In genomic region chr9:100848731-100849130, GRCh38 we compare ENCODE assay signal across 27 cellular contexts.
"Had no signal": no experiment of that assay in that cellular context is flagged by ENCODE, and none has a peak within 500 bp of the region (broad histone marks: within the 10 kb centered on the region; RNA-seq: fewer than 3 reads in every experiment).

No MANE protein-coding gene starts in this region.

- H3K27me3 Mint-ChIP-seq: activated T-helper 17 cell treated with anti-CD3 and anti-CD28 coated beads, Interleukin-2, amount 50 U/mL, for 72 hours; central memory CD8-positive, alpha-beta T cell; effector memory CD8-positive, alpha-beta T cell; type B pancreatic cell had no signal

- H3K4me3 Mint-ChIP-seq: activated naive CD8-positive, alpha-beta T cell; activated T-helper 17 cell treated with anti-CD3 and anti-CD28 coated beads, Interleukin-2, amount 50 U/mL, for 72 hours; central memory CD8-positive, alpha-beta T cell; effector memory CD8-positive, alpha-beta T cell; nephron; type B pancreatic cell had no signal

- H3K27ac ChIP-seq: adrenal gland, ascending aorta, dorsolateral prefrontal cortex, esophagus squamous epithelium, gastrocnemius medialis, parathyroid adenoma, thoracic aorta had no signal

- H3K36me3 Mint-ChIP-seq: activated naive CD8-positive, alpha-beta T cell; type B pancreatic cell had no signal

- H3K79me2 ChIP-seq: parathyroid adenoma had no signal

- H2AFZ ChIP-seq: parathyroid adenoma had no signal

- FAIRE-seq: colon, small intestine had no signal

- H3K4me3 ChIP-seq: adrenal gland, ascending aorta, dorsolateral prefrontal cortex, esophagus squamous epithelium, gastrocnemius medialis, thoracic aorta had no signal

- H3K4me1 ChIP-seq: adrenal gland, ascending aorta, esophagus squamous epithelium, gastrocnemius medialis, parathyroid adenoma had no signal

- H3K36me3 ChIP-seq: adrenal gland, ascending aorta, esophagus squamous epithelium, gastrocnemius medialis, thoracic aorta had no signal

- H3K27ac Mint-ChIP-seq: activated naive CD8-positive, alpha-beta T cell; activated T-helper 17 cell treated with anti-CD3 and anti-CD28 coated beads, Interleukin-2, amount 50 U/mL, for 72 hours; effector memory CD8-positive, alpha-beta T cell; nephron; type B pancreatic cell had no signal

- H3K9ac ChIP-seq: parathyroid adenoma had no signal

- ATAC-seq: activated T-helper 17 cell treated with anti-CD3 and anti-CD28 coated beads, Interleukin-2, amount 50 U/mL, for 72 hours; effector memory CD8-positive, alpha-beta T cell; gastrocnemius medialis; left colon; sciatic nerve had no signal

- H3K9me3 ChIP-seq: adrenal gland, ascending aorta, esophagus squamous epithelium, gastrocnemius medialis, thoracic aorta had no signal

- H3K9me3 Mint-ChIP-seq: nephron, type B pancreatic cell had no signal

- DNase-seq: activated CD4-positive, alpha-beta T cell treated with anti-CD3 and anti-CD28 coated beads for 1 hour; activated naive CD4-positive, alpha-beta T cell; activated T-cell treated with anti-CD3 and anti-CD28 coated beads, Interleukin-2, amount 50 U/mL, for 1 hour; adrenal gland; dorsolateral prefrontal cortex; effector memory CD8-positive, alpha-beta T cell; esophagus squamous epithelium; gastrocnemius medialis; islet precursor cell; left colon; mesenchymal stem cell; nucleus accumbens; small intestine; stimulated activated CD4-positive, alpha-beta T cell treated with anti-CD3 and anti-CD28 coated beads, Interleukin-15, amount 100 ng/mL, for 24 hours; stimulated activated CD4-positive, alpha-beta T cell treated with anti-CD3 and anti-CD28 coated beads, Interleukin-4, amount 100 ng/mL, for 1 hour; stimulated activated naive CD4-positive, alpha-beta T cell; T-helper 1 cell had no signal

- H3K27me3 ChIP-seq: adrenal gland, ascending aorta, esophagus squamous epithelium, gastrocnemius medialis had no signal

- H3K4me1 Mint-ChIP-seq: activated T-helper 17 cell treated with anti-CD3 and anti-CD28 coated beads, Interleukin-2, amount 50 U/mL, for 72 hours; central memory CD8-positive, alpha-beta T cell; nephron had no signal
